In the genomic region with DNA sequence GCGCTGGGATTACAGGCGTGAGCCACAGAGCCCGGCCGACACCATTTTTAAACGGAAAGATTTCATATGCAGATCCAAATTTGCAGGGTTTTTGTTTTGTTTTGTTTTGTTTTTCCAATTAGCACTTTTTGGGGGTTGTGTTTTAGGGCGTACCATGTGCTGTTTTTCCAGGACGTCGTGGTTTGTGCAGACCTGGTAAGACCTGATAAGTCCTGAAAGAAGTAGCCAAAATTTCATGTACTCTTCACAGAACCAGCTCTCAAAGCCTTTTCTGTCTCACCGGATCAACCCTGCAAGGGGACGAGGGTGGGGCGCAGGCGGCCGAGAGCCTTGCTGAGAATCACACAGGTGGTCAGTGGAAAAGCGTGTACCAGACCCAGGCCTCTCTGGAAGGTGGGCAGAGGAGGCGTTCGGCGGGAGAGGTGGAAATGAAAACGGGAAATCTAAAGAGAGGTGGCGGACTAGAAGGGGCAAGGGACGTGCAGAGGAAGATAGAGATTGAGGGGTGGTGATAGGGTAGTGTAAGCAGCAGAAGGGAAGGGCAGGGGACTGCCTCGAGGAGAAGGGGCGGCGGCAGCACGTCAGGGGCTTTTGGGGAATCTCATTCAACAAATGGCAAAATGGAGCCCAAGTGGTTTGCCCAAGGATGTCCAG, we compare ENCODE assay signal across 8 cellular contexts. TPM values are rescaled to one million over a fixed set of nuclear protein-coding genes. Genes with fewer than 3 reads are reported as not detected.
A peak's percentile ranks its signal among the peaks of the same experiment; 100 is the strongest.
DNase-seq lines count a peak whose midpoint lies in the region; ATAC-seq and TF ChIP-seq lines count a peak whose summit lies in the region.

No MANE protein-coding gene starts in this region.

- no peak for ATAC-seq in activated T-helper 17 cell treated with anti-CD3 and anti-CD28 coated beads, Interleukin-2, amount 50 U/mL, for 72 hours (replicated peaks)
- peak; percentile 1 to 4 for ATAC-seq in left cardiac atrium
- ATAC-seq in gastrocnemius medialis = peak; percentile 2
- no peak for ATAC-seq in HG03039 (IDR thresholded peaks at IDR 0.05; ENCODE audit: unreplicated experiment)

- H3K4me1 Mint-ChIP-seq in activated T-helper 17 cell treated with anti-CD3 and anti-CD28 coated beads, Interleukin-2, amount 50 U/mL, for 72 hours = peaks cover 4% of the 10 kb centered on the region

- H3K4me2 ChIP-seq in BLaER1 treated with 17β-estradiol and CSF1 and Interleukin-3, amounts not matched to agents 10 nM and 100 nM = peak overlapping the region; percentile 78 to 99 (median 95)

- H3K27me3 Mint-ChIP-seq in activated T-helper 17 cell treated with anti-CD3 and anti-CD28 coated beads, Interleukin-2, amount 50 U/mL, for 72 hours = no peaks in the 10 kb centered on the region

- in situ Hi-C loops in gastrocnemius medialis (cut with MboI; ENCODE audit: low sequenced_read_pairs in 4 of 4) = loop anchor here in 2 of 4 donors (5.0 to 25.0 kb wide), 2 partner anchors 90 kb away; a partner anchor contains a TSS

- TF ChIP-seq CTCF in gastrocnemius medialis (IDR thresholded peaks at IDR 0.05 in 4 of 5, conservative IDR thresholded peaks at IDR 0.05 in 1 of 5) = no peak

- H3K9ac ChIP-seq in BLaER1 treated with 17β-estradiol and CSF1 and Interleukin-3, amounts not matched to agents 10 nM and 100 nM = peak overlapping the region; percentile 88 to 97 (median 90)
- H3K9ac ChIP-seq in HUES48 (ENCODE audit: low read depth, low read length) = peak overlapping the region; percentile 88

- no peaks in the 10 kb centered on the region for H3K9me3 Mint-ChIP-seq in activated T-helper 17 cell treated with anti-CD3 and anti-CD28 coated beads, Interleukin-2, amount 50 U/mL, for 72 hours

- peak overlapping the region; percentile 92 for H3K27ac Mint-ChIP-seq in activated T-helper 17 cell treated with anti-CD3 and anti-CD28 coated beads, Interleukin-2, amount 50 U/mL, for 72 hours

- peaks cover 34 to 48% (median 46%) of the 10 kb centered on the region in 10 experiments for H3K4me1 ChIP-seq in BLaER1 treated with 17β-estradiol and CSF1 and Interleukin-3, amounts not matched to agents 10 nM and 100 nM
- H3K4me1 ChIP-seq in HUES48 (ENCODE audit: control insufficient read depth, insufficient read depth, low read length) = peaks cover 4% of the 10 kb centered on the region
- peaks cover 27 to 29% of the 10 kb centered on the region in 2 donors for H3K4me1 ChIP-seq in gastrocnemius medialis

- DNase-seq in left cardiac atrium (no peak), gastrocnemius medialis (no peak), cortex of kidney (lab: John Stamatoyannopoulos, UW) (no peak)
- no peak for DNase-seq in stimulated activated CD4-positive, alpha-beta T cell treated with anti-CD3 and anti-CD28 coated beads, Interleukin-2, amount 100 ng/mL, for 48 hours

- H3K4me3 ChIP-seq in BLaER1 treated with 17β-estradiol and CSF1 and Interleukin-3, amounts not matched to agents 10 nM and 100 nM = peak overlapping the region; percentile 80 to 96 (median 92)
- peak overlapping the region; percentile 82 for H3K4me3 ChIP-seq in HUES48 (ENCODE audit: low read depth, low read length)
- peak overlapping the region; percentile 84 to 99 (median 94) for H3K4me3 ChIP-seq in gastrocnemius medialis

- peaks cover 0 to 16% (median 2%) of the 10 kb centered on the region in 11 experiments; a peak in 14 of 22 replicates for H4K20me1 ChIP-seq in BLaER1 treated with 17β-estradiol and CSF1 and Interleukin-3, amounts not matched to agents 10 nM and 100 nM

- peak overlapping the region; percentile 81 to 97 (median 91) for H3K27ac ChIP-seq in BLaER1 treated with 17β-estradiol and CSF1 and Interleukin-3, amounts not matched to agents 10 nM and 100 nM
- H3K27ac ChIP-seq in HUES48 (ENCODE audit: low read depth, low read length) = peak overlapping the region; percentile 99
- H3K27ac ChIP-seq in gastrocnemius medialis = peak overlapping the region; percentile 91 to 97 (median 96)

- no peaks in the 10 kb centered on the region for H3K27me3 ChIP-seq in BLaER1 treated with 17β-estradiol and CSF1 and Interleukin-3, amounts not matched to agents 10 nM and 100 nM
- H3K27me3 ChIP-seq in HUES48 (ENCODE audit: control insufficient read depth, insufficient read depth, low read length) = no peaks in the 10 kb centered on the region
- H3K27me3 ChIP-seq in gastrocnemius medialis = no peaks in the 10 kb centered on the region

- no peaks in the 10 kb centered on the region for H3K9me3 ChIP-seq in BLaER1 treated with 17β-estradiol and CSF1 and Interleukin-3, amounts not matched to agents 10 nM and 100 nM (replicated peaks in 1 of 11)
- no peaks in the 10 kb centered on the region for H3K9me3 ChIP-seq in HUES48 (ENCODE audit: control insufficient read depth, insufficient read depth, low read length)
- no peaks in the 10 kb centered on the region for H3K9me3 ChIP-seq in gastrocnemius medialis

- TF ChIP-seq POLR2A in gastrocnemius medialis (IDR thresholded peaks at IDR 0.05) = no peak

- H3K36me3 Mint-ChIP-seq in activated T-helper 17 cell treated with anti-CD3 and anti-CD28 coated beads, Interleukin-2, amount 50 U/mL, for 72 hours (ENCODE audit: low read depth) = peaks cover 23% of the 10 kb centered on the region

- peaks cover 0 to 13% (median 1%) of the 10 kb centered on the region in 11 experiments; a peak in 10 of 22 replicates for H3K36me3 ChIP-seq in BLaER1 treated with 17β-estradiol and CSF1 and Interleukin-3, amounts not matched to agents 10 nM and 100 nM
- H3K36me3 ChIP-seq in HUES48 (ENCODE audit: control insufficient read depth, insufficient read depth, low read length) (no peaks in the 10 kb centered on the region), gastrocnemius medialis (no peaks in the 10 kb centered on the region)

- peak overlapping the region; percentile 89 for H3K4me3 Mint-ChIP-seq in activated T-helper 17 cell treated with anti-CD3 and anti-CD28 coated beads, Interleukin-2, amount 50 U/mL, for 72 hours

- intact Hi-C loops in left cardiac atrium (cut with DNase I) = loop anchor here in 1 of 2 donors (2.0 to 10.0 kb wide), 2 partner anchors 30 to 198 kb away; a partner anchor contains a TSS
- intact Hi-C loops in gastrocnemius medialis (cut with DNase I; ENCODE audit: low total_unique reads) = no loop called here

RNA-seq across cellular contexts. Expression of a gene that starts 1.2 kb away (rescaled TPM):
- total RNA-seq in activated T-helper 17 cell treated with anti-CD3 and anti-CD28 coated beads, Interleukin-2, amount 50 U/mL, for 72 hours = 10 to 100 TPM; 41.1 to 41.3 TPM
- total RNA-seq in left cardiac atrium = 10 to 100 TPM; 15.3 to 23.3 TPM
- 10 to 100 TPM; 14.0 to 20.7 (median 14.7) TPM for total RNA-seq in gastrocnemius medialis

RNA-seq across cellular contexts. Expression of a gene that starts 30.7 kb away (rescaled TPM):
- 10 to 100 TPM; 22.9 to 56.9 TPM for total RNA-seq in activated T-helper 17 cell treated with anti-CD3 and anti-CD28 coated beads, Interleukin-2, amount 50 U/mL, for 72 hours
- 100 to 1,000 TPM; 173 to 199 TPM for total RNA-seq in left cardiac atrium
- total RNA-seq in gastrocnemius medialis = 100 to 1,000 TPM; 261 to 386 (median 302) TPM

RNA-seq across cellular contexts. Expression of a gene that starts 58.5 kb away (rescaled TPM):
- total RNA-seq in activated T-helper 17 cell treated with anti-CD3 and anti-CD28 coated beads, Interleukin-2, amount 50 U/mL, for 72 hours = 100 to 1,000 TPM; 114 to 120 TPM
- total RNA-seq in left cardiac atrium (100 to 1,000 TPM; 159 to 166 TPM), gastrocnemius medialis (100 to 1,000 TPM; 189 to 274 (median 229) TPM)

RNA-seq across cellular contexts. Expression of a gene that starts 58.6 kb away (rescaled TPM):
- 10 to 100 TPM; 37.6 to 99.0 TPM for total RNA-seq in activated T-helper 17 cell treated with anti-CD3 and anti-CD28 coated beads, Interleukin-2, amount 50 U/mL, for 72 hours
- total RNA-seq in left cardiac atrium = 10 to 100 TPM; 15.6 to 30.2 TPM
- 10 to 100 TPM; 21.6 to 43.5 (median 33.9) TPM for total RNA-seq in gastrocnemius medialis

Comparison
In these comparisons a context has a peak if more than half of its experiments do, and no peak if none do; other contexts are left out.
1. ATAC-seq: peak in left cardiac atrium (2 of 2) and gastrocnemius medialis (2 of 2); none in activated T-helper 17 cell treated with anti-CD3 and anti-CD28 coated beads, Interleukin-2, amount 50 U/mL, for 72 hours (single experiment) and HG03039 (single experiment).
2. Peak in every context shown above with its lines, with median percentiles within 50 percentile points of each other: H3K27ac ChIP-seq and H3K4me3 ChIP-seq.